In the genomic region with DNA sequence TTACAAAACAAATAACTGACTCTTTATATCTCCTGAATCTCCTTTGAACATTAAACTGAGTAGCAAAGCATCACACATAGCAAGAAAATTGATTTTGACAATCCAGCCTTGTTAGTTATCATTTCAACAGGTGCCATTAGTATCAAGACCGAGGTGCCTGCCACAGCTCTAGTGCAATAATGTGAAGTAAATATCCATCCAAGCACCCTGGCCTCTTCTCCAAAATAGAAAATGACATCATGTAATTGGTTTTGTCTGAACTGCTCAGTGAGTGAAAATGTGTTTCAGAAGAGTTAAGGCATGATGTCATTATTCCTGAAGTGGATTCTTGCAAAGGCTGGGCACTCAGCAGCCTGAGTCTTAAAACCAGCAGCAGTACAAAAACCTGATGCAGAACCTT, we compare ENCODE assay signal across 19 cellular contexts.
DNase-seq lines count a peak whose midpoint lies in the region; ATAC-seq and TF ChIP-seq lines count a peak whose summit lies in the region.
"Had no signal": no experiment of that assay in that cellular context is flagged by ENCODE, and none has a peak within 500 bp of the region (broad histone marks: within the 10 kb centered on the region; RNA-seq: fewer than 3 reads in every experiment).

No MANE protein-coding gene starts in this region.

- peaks cover 9% of the 10 kb centered on the region for H3K4me1 ChIP-seq in HEK293 (ENCODE audit: control insufficient read depth, insufficient read depth, low read length)
- H3K4me1 ChIP-seq: ascending aorta had no signal

- TF ChIP-seq CTCF in HEK293 (tag by site-specific recombination; IDR thresholded peaks at IDR 0.05) (no peak), GM13976 (IDR thresholded peaks at IDR 0.05; ENCODE audit: borderline replicate concordance, control extremely low read depth, extremely low read depth, insufficient read depth, missing control alignments) (no peak)

- no peak overlapping the region for H3K27ac ChIP-seq in HEK293 (ENCODE audit: extremely low read depth, low read depth, low read length)
- H3K27ac ChIP-seq: ascending aorta, neural progenitor cell had no signal

- H3K9me3 ChIP-seq in HEK293 (ENCODE audit: control insufficient read depth, insufficient read depth, low read depth, low read length), result no peaks in the 10 kb centered on the region
- H3K9me3 ChIP-seq: ascending aorta had no signal

- H3K36me3 ChIP-seq in HEK293 (ENCODE audit: control insufficient read depth in 2 of 2, insufficient read depth in 1 of 2, low read length in 2 of 2), result no peaks in the 10 kb centered on the region
- H3K36me3 ChIP-seq: ascending aorta, neural progenitor cell had no signal

- no peak for ATAC-seq in HG03442 (IDR thresholded peaks at IDR 0.05; ENCODE audit: unreplicated experiment)
- no peak for ATAC-seq in HG02938 (IDR thresholded peaks at IDR 0.05; ENCODE audit: unreplicated experiment)
- ATAC-seq: GM23338 had no signal

- in situ Hi-C loops in GM13976 (cut with MboI; ENCODE audit: low sequenced_read_pairs, unreplicated experiment), result no loop called here

- peak; percentile 21 for DNase-seq in NCI-H510A treated with DMSO at 0.1 percent for 48 hours (lab: John Stamatoyannopoulos, UW)
- DNase-seq in NCI-H510A (lab: John Stamatoyannopoulos, UW), result no peak
- DNase-seq in SHP77 treated with DMSO at 0.1 percent for 48 hours (lab: John Stamatoyannopoulos, UW), result peak; percentile 43
- DNase-seq in left kidney (ENCODE audit: low read depth, low spot score), result peak; percentile 10
- DNase-seq in GM13976 (ENCODE audit: low spot score), result no peak
- DNase-seq: activated CD4-positive, alpha-beta T cell treated with anti-CD3 and anti-CD28 coated beads for 4 hours; activated CD8-positive, alpha-beta memory T cell treated with anti-CD3 and anti-CD28 coated beads, Interleukin-2, amount 50 U/mL, for 4 hours; activated naive CD4-positive, alpha-beta T cell; GDM1; Kasumi-1; NCI-H2029; NK-92 treated with Interleukin-12 subunit alpha and Interleukin-12 subunit beta, amount 100 ng/mL, for 24 hours; stimulated activated CD4-positive, alpha-beta T cell treated with anti-CD3 and anti-CD28 coated beads, Interleukin-1b, Interleukin-23, amount 100 ng/mL, for 48 hours had no signal

- CTCF ChIA-PET in HEK293 (lab: Yijun Ruan, JAX), result no interaction called here

- POLR2A ChIA-PET in HEK293 (lab: Yijun Ruan, JAX), result no interaction called here

- H3K4me3 ChIP-seq in HEK293 (ENCODE audit: low read depth, low read length), result no peak overlapping the region
- H3K4me3 ChIP-seq: ascending aorta, GM23338, neural progenitor cell had no signal

TF ChIP-seq in HEK293, 187 proteins besides CTCF, POLR2A, EP300 and RAD21 (continues in another document):
- TF ChIP-seq FEZF1 (tag by site-specific recombination; IDR thresholded peaks at IDR 0.05) (peak; percentile 21; the same call in 1 of the 2 replicates), ZNF624 (tag by site-specific recombination; IDR thresholded peaks at IDR 0.05) (no peak), ZNF626 (tag by site-specific recombination; IDR thresholded peaks at IDR 0.05) (no peak), WT1 (tag by site-specific recombination; IDR thresholded peaks at IDR 0.05) (no peak), ZNF37A (tag by site-specific recombination; IDR thresholded peaks at IDR 0.05) (no peak), ZNF610 (tag by site-specific recombination; IDR thresholded peaks at IDR 0.05; ENCODE audit: borderline replicate concordance) (no peak), ZNF366 (tag by site-specific recombination; conservative IDR thresholded peaks at IDR 0.05) (0 out of 2 replicates have a peak, but pooled peaks have one; percentile 48), ZNF174 (tag by site-specific recombination; IDR thresholded peaks at IDR 0.05) (no peak)
- TF ChIP-seq, protein P1, sequence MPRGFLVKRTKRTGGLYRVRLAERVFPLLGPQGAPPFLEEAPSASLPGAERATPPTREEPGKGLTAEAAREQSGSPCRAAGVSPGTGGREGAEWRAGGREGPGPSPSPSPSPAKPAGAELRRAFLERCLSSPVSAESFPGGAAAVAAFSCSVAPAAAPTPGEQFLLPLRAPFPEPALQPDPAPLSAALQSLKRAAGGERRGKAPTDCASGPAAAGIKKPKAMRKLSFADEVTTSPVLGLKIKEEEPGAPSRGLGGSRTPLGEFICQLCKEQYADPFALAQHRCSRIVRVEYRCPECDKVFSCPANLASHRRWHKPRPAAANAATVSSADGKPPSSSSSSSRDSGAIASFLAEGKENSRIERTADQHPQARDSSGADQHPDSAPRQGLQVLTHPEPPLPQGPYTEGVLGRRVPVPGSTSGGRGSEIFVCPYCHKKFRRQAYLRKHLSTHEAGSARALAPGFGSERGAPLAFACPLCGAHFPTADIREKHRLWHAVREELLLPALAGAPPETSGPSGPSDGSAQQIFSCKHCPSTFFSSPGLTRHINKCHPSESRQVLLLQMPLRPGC (tag by site-specific recombination; IDR thresholded peaks at IDR 0.05), result 0 out of 2 replicates have a peak, but pooled peaks have one; percentile 65
- TF ChIP-seq, protein P2, sequence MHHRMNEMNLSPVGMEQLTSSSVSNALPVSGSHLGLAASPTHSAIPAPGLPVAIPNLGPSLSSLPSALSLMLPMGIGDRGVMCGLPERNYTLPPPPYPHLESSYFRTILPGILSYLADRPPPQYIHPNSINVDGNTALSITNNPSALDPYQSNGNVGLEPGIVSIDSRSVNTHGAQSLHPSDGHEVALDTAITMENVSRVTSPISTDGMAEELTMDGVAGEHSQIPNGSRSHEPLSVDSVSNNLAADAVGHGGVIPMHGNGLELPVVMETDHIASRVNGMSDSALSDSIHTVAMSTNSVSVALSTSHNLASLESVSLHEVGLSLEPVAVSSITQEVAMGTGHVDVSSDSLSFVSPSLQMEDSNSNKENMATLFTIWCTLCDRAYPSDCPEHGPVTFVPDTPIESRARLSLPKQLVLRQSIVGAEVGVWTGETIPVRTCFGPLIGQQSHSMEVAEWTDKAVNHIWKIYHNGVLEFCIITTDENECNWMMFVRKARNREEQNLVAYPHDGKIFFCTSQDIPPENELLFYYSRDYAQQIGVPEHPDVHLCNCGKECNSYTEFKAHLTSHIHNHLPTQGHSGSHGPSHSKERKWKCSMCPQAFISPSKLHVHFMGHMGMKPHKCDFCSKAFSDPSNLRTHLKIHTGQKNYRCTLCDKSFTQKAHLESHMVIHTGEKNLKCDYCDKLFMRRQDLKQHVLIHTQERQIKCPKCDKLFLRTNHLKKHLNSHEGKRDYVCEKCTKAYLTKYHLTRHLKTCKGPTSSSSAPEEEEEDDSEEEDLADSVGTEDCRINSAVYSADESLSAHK (tag by site-specific recombination; IDR thresholded peaks at IDR 0.05), result peak; percentile 60
- TF ChIP-seq, protein P3, sequence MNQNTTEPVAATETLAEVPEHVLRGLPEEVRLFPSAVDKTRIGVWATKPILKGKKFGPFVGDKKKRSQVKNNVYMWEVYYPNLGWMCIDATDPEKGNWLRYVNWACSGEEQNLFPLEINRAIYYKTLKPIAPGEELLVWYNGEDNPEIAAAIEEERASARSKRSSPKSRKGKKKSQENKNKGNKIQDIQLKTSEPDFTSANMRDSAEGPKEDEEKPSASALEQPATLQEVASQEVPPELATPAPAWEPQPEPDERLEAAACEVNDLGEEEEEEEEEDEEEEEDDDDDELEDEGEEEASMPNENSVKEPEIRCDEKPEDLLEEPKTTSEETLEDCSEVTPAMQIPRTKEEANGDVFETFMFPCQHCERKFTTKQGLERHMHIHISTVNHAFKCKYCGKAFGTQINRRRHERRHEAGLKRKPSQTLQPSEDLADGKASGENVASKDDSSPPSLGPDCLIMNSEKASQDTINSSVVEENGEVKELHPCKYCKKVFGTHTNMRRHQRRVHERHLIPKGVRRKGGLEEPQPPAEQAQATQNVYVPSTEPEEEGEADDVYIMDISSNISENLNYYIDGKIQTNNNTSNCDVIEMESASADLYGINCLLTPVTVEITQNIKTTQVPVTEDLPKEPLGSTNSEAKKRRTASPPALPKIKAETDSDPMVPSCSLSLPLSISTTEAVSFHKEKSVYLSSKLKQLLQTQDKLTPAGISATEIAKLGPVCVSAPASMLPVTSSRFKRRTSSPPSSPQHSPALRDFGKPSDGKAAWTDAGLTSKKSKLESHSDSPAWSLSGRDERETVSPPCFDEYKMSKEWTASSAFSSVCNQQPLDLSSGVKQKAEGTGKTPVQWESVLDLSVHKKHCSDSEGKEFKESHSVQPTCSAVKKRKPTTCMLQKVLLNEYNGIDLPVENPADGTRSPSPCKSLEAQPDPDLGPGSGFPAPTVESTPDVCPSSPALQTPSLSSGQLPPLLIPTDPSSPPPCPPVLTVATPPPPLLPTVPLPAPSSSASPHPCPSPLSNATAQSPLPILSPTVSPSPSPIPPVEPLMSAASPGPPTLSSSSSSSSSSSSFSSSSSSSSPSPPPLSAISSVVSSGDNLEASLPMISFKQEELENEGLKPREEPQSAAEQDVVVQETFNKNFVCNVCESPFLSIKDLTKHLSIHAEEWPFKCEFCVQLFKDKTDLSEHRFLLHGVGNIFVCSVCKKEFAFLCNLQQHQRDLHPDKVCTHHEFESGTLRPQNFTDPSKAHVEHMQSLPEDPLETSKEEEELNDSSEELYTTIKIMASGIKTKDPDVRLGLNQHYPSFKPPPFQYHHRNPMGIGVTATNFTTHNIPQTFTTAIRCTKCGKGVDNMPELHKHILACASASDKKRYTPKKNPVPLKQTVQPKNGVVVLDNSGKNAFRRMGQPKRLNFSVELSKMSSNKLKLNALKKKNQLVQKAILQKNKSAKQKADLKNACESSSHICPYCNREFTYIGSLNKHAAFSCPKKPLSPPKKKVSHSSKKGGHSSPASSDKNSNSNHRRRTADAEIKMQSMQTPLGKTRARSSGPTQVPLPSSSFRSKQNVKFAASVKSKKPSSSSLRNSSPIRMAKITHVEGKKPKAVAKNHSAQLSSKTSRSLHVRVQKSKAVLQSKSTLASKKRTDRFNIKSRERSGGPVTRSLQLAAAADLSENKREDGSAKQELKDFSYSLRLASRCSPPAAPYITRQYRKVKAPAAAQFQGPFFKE (tag by site-specific recombination; IDR thresholded peaks at IDR 0.05; ENCODE audit: borderline replicate concordance), result no peak

Comparison
In these comparisons a context has a peak if more than half of its experiments do, and no peak if none do; other contexts are left out.
1. DNase-seq: peak in NCI-H510A treated with DMSO at 0.1 percent for 48 hours (single experiment), SHP77 treated with DMSO at 0.1 percent for 48 hours (single experiment) and left kidney (single experiment); none in NCI-H510A (single experiment) and GM13976 (single experiment).